Comparison of ENCODE assay signal across 17 cellular contexts in the genomic region with DNA sequence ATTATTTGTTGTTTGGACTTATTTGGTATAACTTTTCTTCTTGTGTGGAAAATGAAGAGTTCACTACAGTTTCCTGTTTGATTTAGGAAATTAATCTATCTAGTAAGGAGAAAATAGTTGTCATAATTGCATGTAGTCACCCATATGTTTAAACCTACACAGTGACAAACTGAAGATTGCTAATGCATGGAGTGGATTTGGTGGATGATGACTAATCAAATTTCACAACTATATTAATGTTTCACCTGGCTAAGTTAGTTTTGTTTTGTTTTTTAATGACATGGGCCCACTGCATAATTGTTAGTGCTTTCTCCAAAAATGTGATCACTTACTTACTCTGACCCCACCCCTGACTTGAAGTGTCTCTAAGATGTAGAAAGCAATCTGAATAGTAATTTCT.
DNase-seq lines count a peak whose midpoint lies in the region; ATAC-seq, FAIRE-seq and TF ChIP-seq lines count a peak whose summit lies in the region.
"Had no signal": no experiment of that assay in that cellular context is flagged by ENCODE, and none has a peak within 500 bp of the region (broad histone marks: within the 10 kb centered on the region; RNA-seq: fewer than 3 reads in every experiment).

No MANE protein-coding gene starts in this region.

- no peak for ATAC-seq in GM21576 (IDR thresholded peaks at IDR 0.05; ENCODE audit: unreplicated experiment)
- ATAC-seq in GM19324 (IDR thresholded peaks at IDR 0.05; ENCODE audit: low FRiP score, unreplicated experiment): no peak
- no peak for ATAC-seq in WTC11

- H3K27ac Mint-ChIP-seq in MCF 10A (ENCODE audit: low read depth, unreplicated experiment) (peak overlapping the region; percentile 12), WTC11 (no peak overlapping the region)
- H3K27ac Mint-ChIP-seq: CD4-positive, alpha-beta memory T cell had no signal

- POLR2A ChIA-PET in MCF 10A (lab: Yijun Ruan, JAX): no interaction called here
- POLR2A ChIA-PET in WTC11 (lab: Charles Lee): no interaction called here

- H3K4me1 Mint-ChIP-seq in MCF 10A (ENCODE audit: insufficient read depth, unreplicated experiment) (peaks cover 10% of the 10 kb centered on the region), WTC11 (no peaks in the 10 kb centered on the region)
- H3K4me1 Mint-ChIP-seq: CD4-positive, alpha-beta memory T cell had no signal

- BruUV-seq in MCF 10A (replicated peaks; lab: Mats Ljungman, UMichigan): no TSS peak

- H3K27me3 ChIP-seq in breast epithelium: no peaks in the 10 kb centered on the region

- H3K27ac ChIP-seq in breast epithelium: no peak overlapping the region
- H3K27ac ChIP-seq: 22Rv1 had no signal

- peak overlapping the region; percentile 19 for H3K4me3 Mint-ChIP-seq in MCF 10A (ENCODE audit: unreplicated experiment)
- H3K4me3 Mint-ChIP-seq in WTC11: no peak overlapping the region
- H3K4me3 Mint-ChIP-seq: CD4-positive, alpha-beta memory T cell had no signal

- TF ChIP-seq CTCF in MCF 10A (IDR thresholded peaks at IDR 0.05; ENCODE audit: unreplicated experiment) (no peak), breast epithelium (IDR thresholded peaks at IDR 0.05) (no peak), fibroblast of the aortic adventitia (IDR thresholded peaks at IDR 0.05; ENCODE audit: insufficient read depth, low read length) (no peak), WTC11 (IDR thresholded peaks at IDR 0.05) (no peak)

- peak; percentile 2 for FAIRE-seq in RCC 7860 (lab: Jason Lieb, UNC)
- FAIRE-seq: G401.6 had no signal

- no peak overlapping the region for H3K4me3 ChIP-seq in breast epithelium
- no peak overlapping the region for H3K4me3 ChIP-seq in fibroblast of the aortic adventitia (ENCODE audit: low read depth, low read length)

- DNase-seq in MCF 10A (ENCODE audit: unreplicated experiment) (peak; percentile 40), breast epithelium (ENCODE audit: low spot score in 2 of 2) (no peak), RCC 7860 (ENCODE audit: low spot score) (no peak), fibroblast of the aortic adventitia (ENCODE audit: low read depth) (peak; percentile 3), UCSD-AML1 (lab: John Stamatoyannopoulos, UW; ENCODE audit: unreplicated experiment) (no peak), WTC11 (ENCODE audit: low spot score) (no peak)
- DNase-seq: CD4-positive, alpha-beta memory T cell; DMS79 treated with DMSO at 0.1 percent for 48 hours; GOT3; NCI-H1105; NCI-H1694; NCI-H2227 treated with DMSO at 0.1 percent for 48 hours; NCI-H524 had no signal

- intact Hi-C loops in MCF 10A (cut with micrococcal nuclease) (no loop called here), breast epithelium (cut with DNase I; ENCODE audit: low total_unique reads) (no loop called here)

- no peak for TF ChIP-seq POLR2A in breast epithelium (IDR thresholded peaks at IDR 0.05)

- no peaks in the 10 kb centered on the region for H3K4me1 ChIP-seq in breast epithelium

- H3K36me3 Mint-ChIP-seq in MCF 10A (ENCODE audit: insufficient read depth, unreplicated experiment) (peaks cover 15% of the 10 kb centered on the region), WTC11 (no peaks in the 10 kb centered on the region)

- no peaks in the 10 kb centered on the region for H3K9me3 Mint-ChIP-seq in MCF 10A (ENCODE audit: unreplicated experiment)
- no peaks in the 10 kb centered on the region for H3K9me3 Mint-ChIP-seq in WTC11

- H3K9me3 ChIP-seq in breast epithelium: no peaks in the 10 kb centered on the region

- CTCF ChIA-PET in MCF 10A (lab: Yijun Ruan, JAX) (no interaction called here), WTC11 (lab: Charles Lee) (no interaction called here)

- H3K27me3 Mint-ChIP-seq in MCF 10A (ENCODE audit: insufficient read depth, unreplicated experiment) (no peaks in the 10 kb centered on the region), WTC11 (ENCODE audit: low read depth) (no peaks in the 10 kb centered on the region)
- H3K27me3 Mint-ChIP-seq: CD4-positive, alpha-beta memory T cell had no signal

- no peaks in the 10 kb centered on the region for H3K36me3 ChIP-seq in breast epithelium

TF ChIP-seq in WTC11, 78 proteins besides CTCF, POLR2A, EP300 and RAD21:
- TF ChIP-seq PRRX2 (CRISPR knock-in tag; IDR thresholded peaks at IDR 0.05): no peak

Comparison
In these comparisons a context has a peak if more than half of its experiments do, and no peak if none do; other contexts are left out.
1. DNase-seq: peak in MCF 10A (single experiment) and fibroblast of the aortic adventitia (single experiment); none in breast epithelium (0 of 2), RCC 7860 (single experiment), UCSD-AML1 (single experiment) and WTC11 (single experiment).